In the genomic region with DNA sequence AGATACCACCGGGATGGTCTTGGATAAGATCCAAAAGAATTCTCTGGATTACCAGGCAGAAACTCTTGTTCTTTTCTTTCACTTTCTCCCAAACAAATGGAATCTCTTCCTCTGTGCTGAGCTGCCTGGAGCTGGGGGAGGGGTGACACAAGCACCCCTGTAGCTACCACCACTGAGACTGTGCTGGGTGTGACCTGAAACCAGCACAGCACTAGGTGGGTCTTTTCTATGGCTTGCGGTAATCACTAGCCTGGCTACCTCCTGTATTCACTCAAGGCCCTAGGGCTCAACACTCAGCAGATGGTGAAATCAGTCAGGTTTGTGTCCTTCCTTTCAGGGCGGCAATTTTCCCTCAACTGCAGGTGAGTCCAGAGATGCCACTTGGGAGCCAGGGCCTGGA, we compare ENCODE assay signal across 23 cellular contexts.
"Had no signal": no experiment of that assay in that cellular context is flagged by ENCODE, and none has a peak within 500 bp of the region (broad histone marks: within the 10 kb centered on the region; RNA-seq: fewer than 3 reads in every experiment).

No MANE protein-coding gene starts in this region.

- H3K27me3 Mint-ChIP-seq: T-helper 17 cell had no signal

- ATAC-seq: Right ventricle myocardium inferior, T-helper 17 cell had no signal

- H3K4me3 Mint-ChIP-seq: T-helper 17 cell had no signal

- H3K4me2 ChIP-seq: PC-9 had no signal

- H3K27ac Mint-ChIP-seq: T-helper 17 cell had no signal

- H3K4me1 Mint-ChIP-seq: T-helper 17 cell had no signal

- H3K4me3 ChIP-seq: PC-9, Peyer's patch, SJSA1, SK-N-MC had no signal

- DNase-seq: KBM-7, MV-4-11, NCI-H1048, NCI-H1105, NCI-H1417, NCI-H1436 treated with DMSO at 0.1 percent for 48 hours, NCI-H1694, NCI-H187 treated with DMSO at 0.1 percent for 48 hours, NCI-H2029 treated with DMSO at 0.1 percent for 48 hours, NCI-H2107, NCI-H2227 treated with DMSO at 0.1 percent for 48 hours, NCI-H524, NCI-H526 treated with DMSO at 0.1 percent for 48 hours, NCI-H774, OCI-M1, PC-9, Peyer's patch, SIG-M5, T-helper 1 cell, T-helper 17 cell had no signal

- H3K27ac ChIP-seq: PC-9, Peyer's patch, SJSA1, SK-N-MC had no signal

- H3K4me1 ChIP-seq: Peyer's patch, SJSA1 had no signal

- H3K36me3 ChIP-seq: Peyer's patch, SJSA1 had no signal

- H3K9me3 ChIP-seq: Peyer's patch, SJSA1 had no signal

- H2AFZ ChIP-seq: PC-9 had no signal

- H3K27me3 ChIP-seq: Peyer's patch, SJSA1 had no signal
